ENCODE assay signal across 30 cellular contexts in genomic region chr9:127756233-127756632, GRCh38. TPM values are rescaled to one million over a fixed set of nuclear protein-coding genes. Genes with fewer than 3 reads are reported as not detected.
"Had no signal": no experiment of that assay in that cellular context is flagged by ENCODE, and none has a peak within 500 bp of the region (broad histone marks: within the 10 kb centered on the region; RNA-seq: fewer than 3 reads in every experiment).

No MANE protein-coding gene starts in this region.

- H3K36me3 ChIP-seq: ascending aorta, cardiac muscle cell, Peyer's patch, SJCRH30 had no signal

- DNase-seq: activated CD4-positive, alpha-beta T cell treated with anti-CD3 and anti-CD28 coated beads for 36 hours; activated CD4-positive, alpha-beta T cell treated with anti-CD3 and anti-CD28 coated beads, Interleukin-2, amount 10 ng/mL, durations not matched to agents 7 days and 5 days; activated CD4-positive, alpha-beta T cell treated with anti-CD3 and anti-CD28 coated beads, Interleukin-2, amount 50 U/mL, for 48 hours; activated CD8-positive, alpha-beta T cell treated with anti-CD3 and anti-CD28 coated beads, Interleukin-2, amount 10 ng/mL, durations not matched to agents 7 days and 5 days; activated gamma-delta T cell; activated naive CD4-positive, alpha-beta T cell treated with Interleukin-2 at 50 U/mL for 16 hours; activated naive CD8-positive, alpha-beta T cell treated with anti-CD3 and anti-CD28 coated beads, Interleukin-2, amount 10 ng/mL, durations not matched to agents 7 days and 5 days; activated T-cell treated with anti-CD3 and anti-CD28 coated beads, Interleukin-2, amount 50 U/mL, for 24 hours; amygdala; Karpas-422; KBM-7; NCI-H1105; NCI-H1417 treated with DMSO at 0.1 percent for 48 hours; NCI-H187 treated with DMSO at 0.1 percent for 48 hours; NCI-H2081; NCI-H2171 treated with DMSO at 0.1 percent for 48 hours; NCI-H446 treated with DMSO at 0.1 percent for 48 hours; NCI-H524; NCI-H69; NCI-H82; NK-92 treated with Interleukin-12 subunit alpha and Interleukin-12 subunit beta, amount 100 ng/mL, for 24 hours; PC-3; Peyer's patch; RPMI8226; SJCRH30 had no signal

- H3K9me3 ChIP-seq: ascending aorta, Peyer's patch, SJCRH30 had no signal

- H3K4me3 ChIP-seq: ascending aorta, Peyer's patch, SJCRH30, SK-N-MC had no signal

- H3K4me1 ChIP-seq: SJCRH30 had no signal

- ATAC-seq: activated CD4-positive, alpha-beta T cell treated with anti-CD3 and anti-CD28 coated beads for 36 hours; activated CD4-positive, CD25-positive, alpha-beta regulatory T cell treated with anti-CD3 and anti-CD28 coated beads, Interleukin-2, amount 50 U/mL, for 24 hours; activated CD8-positive, alpha-beta T cell treated with anti-CD3 and anti-CD28 coated beads, Interleukin-2, amount 10 ng/mL, durations not matched to agents 7 days and 5 days; PC-3 had no signal

- H3K27ac ChIP-seq: ascending aorta, cardiac muscle cell, Peyer's patch, SJCRH30, SK-N-MC had no signal

RNA-seq across cellular contexts. Expression of gene TOR2A, which starts 21.1 kb away (rescaled TPM):
- total RNA-seq: ascending aorta had no signal

RNA-seq across cellular contexts. Expression of gene SH2D3C, which starts 22.2 kb away (rescaled TPM):
- total RNA-seq: MCF 10A had no signal

RNA-seq across cellular contexts. Expression of gene TTC16, which starts 40.4 kb away (rescaled TPM):
- total RNA-seq: ascending aorta, Peyer's patch, SJCRH30 had no signal
- polyA plus RNA-seq: cardiac muscle cell had no signal
